In the genomic region with DNA sequence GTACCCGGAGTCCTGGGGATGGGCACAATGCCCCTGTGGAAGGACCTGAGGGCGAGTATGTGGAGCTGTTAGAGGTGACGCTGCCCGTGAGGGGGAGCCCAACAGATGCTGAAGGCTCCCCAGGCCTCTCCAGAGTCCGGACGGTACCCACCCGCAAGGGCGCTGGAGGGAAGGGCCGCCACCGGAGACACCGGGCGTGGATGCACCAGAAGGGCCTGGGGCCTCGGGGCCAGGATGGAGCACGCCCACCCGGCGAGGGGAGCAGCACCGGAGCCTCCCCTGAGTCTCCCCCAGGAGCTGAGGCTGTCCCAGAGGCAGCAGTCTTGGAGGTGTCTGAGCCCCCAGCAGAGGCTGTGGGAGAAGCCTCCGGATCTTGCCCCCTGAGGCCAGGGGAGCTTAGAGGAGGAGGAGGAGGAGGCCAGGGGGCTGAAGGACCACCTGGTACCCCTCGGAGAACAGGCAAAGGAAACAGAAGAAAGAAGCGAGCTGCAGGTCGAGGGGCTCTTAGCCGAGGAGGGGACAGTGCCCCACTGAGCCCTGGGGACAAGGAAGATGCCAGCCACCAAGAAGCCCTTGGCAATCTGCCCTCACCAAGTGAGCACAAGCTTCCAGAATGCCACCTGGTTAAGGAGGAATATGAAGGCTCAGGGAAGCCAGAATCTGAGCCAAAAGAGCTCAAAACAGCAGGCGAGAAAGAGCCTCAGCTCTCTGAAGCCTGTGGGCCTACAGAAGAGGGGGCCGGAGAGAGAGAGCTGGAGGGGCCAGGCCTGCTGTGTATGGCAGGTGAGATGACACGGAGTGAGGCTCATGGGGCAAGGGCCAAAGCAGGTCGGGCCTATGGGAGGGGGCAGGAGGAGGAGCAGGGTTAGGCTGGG, we compare ENCODE assay signal across 23 cellular contexts. TPM values are rescaled to one million over a fixed set of nuclear protein-coding genes. Genes with fewer than 3 reads are reported as not detected.
"Had no signal": no experiment of that assay in that cellular context is flagged by ENCODE, and none has a peak within 500 bp of the region (broad histone marks: within the 10 kb centered on the region; RNA-seq: fewer than 3 reads in every experiment).

No MANE protein-coding gene starts in this region.

- ATAC-seq: activated CD8-positive, alpha-beta memory T cell treated with anti-CD3 and anti-CD28 coated beads, Interleukin-2, amount 10 ng/mL, durations not matched to agents 7 days and 5 days; left lung; mucosa of descending colon; naive thymus-derived CD4-positive, alpha-beta T cell; upper lobe of right lung had no signal

- H3K27ac Mint-ChIP-seq: activated CD4-positive, alpha-beta memory T cell treated with anti-CD3 and anti-CD28 coated beads for 36 hours; activated CD8-positive, alpha-beta memory T cell treated with anti-CD3 and anti-CD28 coated beads, Interleukin-2, amount 10 ng/mL, durations not matched to agents 7 days and 5 days; naive thymus-derived CD4-positive, alpha-beta T cell had no signal

- H3K9me3 ChIP-seq: esophagus muscularis mucosa, left lung, mucosa of descending colon, upper lobe of right lung had no signal

- H3K9me3 Mint-ChIP-seq: activated CD4-positive, alpha-beta memory T cell treated with anti-CD3 and anti-CD28 coated beads for 36 hours had no signal

- H3K36me3 Mint-ChIP-seq: activated CD4-positive, alpha-beta memory T cell treated with anti-CD3 and anti-CD28 coated beads for 36 hours; activated CD8-positive, alpha-beta memory T cell treated with anti-CD3 and anti-CD28 coated beads, Interleukin-2, amount 10 ng/mL, durations not matched to agents 7 days and 5 days; naive thymus-derived CD4-positive, alpha-beta T cell had no signal

- H2AFZ ChIP-seq: hepatocyte had no signal

- H3K4me2 ChIP-seq: hepatocyte had no signal

- H3K27ac ChIP-seq: cardiac muscle cell, hepatocyte, left lung, upper lobe of right lung, WERI-Rb-1 had no signal

- DNase-seq: activated CD4-positive, alpha-beta memory T cell treated with anti-CD3 and anti-CD28 coated beads for 36 hours; activated CD8-positive, alpha-beta memory T cell treated with anti-CD3 and anti-CD28 coated beads, Interleukin-2, amount 10 ng/mL, durations not matched to agents 7 days and 5 days; activated naive CD4-positive, alpha-beta T cell treated with anti-CD3 and anti-CD28 coated beads, Interleukin-2, amount 50 U/mL, for 16 hours; activated T-cell treated with anti-CD3 and anti-CD28 coated beads, Interleukin-2, amount 50 U/mL, for 1 hour; effector CD4-positive, alpha-beta T cell; mammary epithelial cell; mucosa of descending colon; naive thymus-derived CD4-positive, alpha-beta T cell; stimulated activated CD4-positive, alpha-beta T cell treated with anti-CD3 and anti-CD28 coated beads, Interleukin-15, amount 100 ng/mL, for 24 hours; stimulated activated CD4-positive, alpha-beta T cell treated with anti-CD3 and anti-CD28 coated beads, Interleukin-4, amount 100 ng/mL, for 1 hour; stimulated activated naive CD4-positive, alpha-beta T cell treated with Interleukin-2 at 50 U/mL for 16 hours; upper lobe of right lung; WERI-Rb-1 had no signal

- H3K4me3 ChIP-seq: cardiac muscle cell, coronary artery, esophagus muscularis mucosa, hepatocyte, left lung, mucosa of descending colon, upper lobe of right lung had no signal

- H3K27me3 ChIP-seq: cardiac muscle cell, esophagus muscularis mucosa, hepatocyte, upper lobe of right lung had no signal

- H3K4me3 Mint-ChIP-seq: activated CD4-positive, alpha-beta memory T cell treated with anti-CD3 and anti-CD28 coated beads for 36 hours; activated CD8-positive, alpha-beta memory T cell treated with anti-CD3 and anti-CD28 coated beads, Interleukin-2, amount 10 ng/mL, durations not matched to agents 7 days and 5 days; naive thymus-derived CD4-positive, alpha-beta T cell had no signal

RNA-seq across cellular contexts. Expression of a gene that starts 17.0 kb away (rescaled TPM):
- total RNA-seq: activated CD4-positive, alpha-beta memory T cell treated with anti-CD3 and anti-CD28 coated beads for 36 hours; activated CD8-positive, alpha-beta memory T cell treated with anti-CD3 and anti-CD28 coated beads, Interleukin-2, amount 10 ng/mL, durations not matched to agents 7 days and 5 days; astrocyte; cardiac muscle cell; esophagus muscularis mucosa; glomerular endothelial cell; hepatocyte; left lung; mammary epithelial cell; mucosa of descending colon; naive thymus-derived CD4-positive, alpha-beta T cell; posterior vena cava; upper lobe of right lung had no signal
- polyA plus RNA-seq: adipose tissue; cardiac muscle cell; hepatocyte; keratinocyte; mammary epithelial cell; naive thymus-derived CD4-positive, alpha-beta T cell had no signal

RNA-seq across cellular contexts. Expression of a gene that starts 26.2 kb away (rescaled TPM):
- total RNA-seq: activated CD4-positive, alpha-beta memory T cell treated with anti-CD3 and anti-CD28 coated beads for 36 hours; activated CD8-positive, alpha-beta memory T cell treated with anti-CD3 and anti-CD28 coated beads, Interleukin-2, amount 10 ng/mL, durations not matched to agents 7 days and 5 days; glomerular endothelial cell; posterior vena cava had no signal
- polyA plus RNA-seq: naive thymus-derived CD4-positive, alpha-beta T cell had no signal

RNA-seq across cellular contexts. Expression of a gene that starts 32.5 kb away (rescaled TPM):
- total RNA-seq: activated CD4-positive, alpha-beta memory T cell treated with anti-CD3 and anti-CD28 coated beads for 36 hours; activated CD8-positive, alpha-beta memory T cell treated with anti-CD3 and anti-CD28 coated beads, Interleukin-2, amount 10 ng/mL, durations not matched to agents 7 days and 5 days; astrocyte; cardiac muscle cell; esophagus muscularis mucosa; glomerular endothelial cell; hepatocyte; left lung; naive thymus-derived CD4-positive, alpha-beta T cell; posterior vena cava; upper lobe of right lung had no signal
- polyA plus RNA-seq: cardiac muscle cell; hepatocyte; naive thymus-derived CD4-positive, alpha-beta T cell had no signal
